Comparison of ENCODE assay signal across 9 cellular contexts in the genomic region with DNA sequence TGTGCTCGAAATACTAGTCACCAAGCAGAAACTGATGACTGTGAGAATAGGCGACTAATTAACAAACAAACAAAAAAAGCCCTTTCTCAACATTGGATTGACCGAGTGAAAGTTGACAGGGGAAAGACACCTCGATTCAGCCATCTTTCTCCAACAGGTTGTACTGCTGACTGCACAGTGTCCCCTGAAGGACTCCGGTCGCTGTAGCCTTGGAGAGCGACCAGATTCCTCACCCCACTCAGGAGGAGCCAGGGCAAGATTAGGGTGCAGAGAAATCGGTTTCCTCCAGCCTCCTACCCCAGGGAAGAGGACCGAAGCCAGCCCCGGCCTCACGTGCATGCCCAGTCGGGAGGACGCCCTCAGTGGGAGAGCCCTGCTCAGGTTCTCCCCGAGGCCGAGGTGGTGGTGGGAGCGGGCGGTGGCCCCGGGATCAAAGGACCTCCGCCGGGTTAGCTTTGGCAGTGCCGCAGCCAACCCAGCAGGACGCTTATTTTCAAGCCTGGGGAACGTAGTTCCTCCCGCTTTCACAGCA.
A peak's percentile ranks its signal among the peaks of the same experiment; 100 is the strongest.
DNase-seq lines count a peak whose midpoint lies in the region; ATAC-seq, FAIRE-seq and TF ChIP-seq lines count a peak whose summit lies in the region.
"Had no signal": no experiment of that assay in that cellular context is flagged by ENCODE, and none has a peak within 500 bp of the region (broad histone marks: within the 10 kb centered on the region; RNA-seq: fewer than 3 reads in every experiment).

No MANE protein-coding gene starts in this region.

- H3K4me1 ChIP-seq in neuron (ENCODE audit: insufficient read depth, low read length): peaks cover 14% of the 10 kb centered on the region

- no peaks in the 10 kb centered on the region for H3K36me3 ChIP-seq in neuron (ENCODE audit: insufficient read depth, low read length)

- H3K4me3 ChIP-seq in foreskin fibroblast (ENCODE audit: low read depth in 1 of 2, low read length in 2 of 2): peak overlapping the region; percentile 74 to 78
- peak overlapping the region; percentile 70 for H3K4me3 ChIP-seq in neuron (ENCODE audit: low read length)

- TF ChIP-seq CTCF in foreskin fibroblast (IDR thresholded peaks at IDR 0.05; ENCODE audit: low read depth, low read length): no peak

- no peaks in the 10 kb centered on the region for H3K9me3 ChIP-seq in neuron (ENCODE audit: low read length)

- ATAC-seq in activated CD4-positive, CD25-positive, alpha-beta regulatory T cell treated with anti-CD3 and anti-CD28 coated beads, Interleukin-2, amount 50 U/mL, for 24 hours: no peak
- ATAC-seq in HG02759 (IDR thresholded peaks at IDR 0.05; ENCODE audit: unreplicated experiment): peak; percentile 12

- peak overlapping the region; percentile 54 for H2AFZ ChIP-seq in neuron (ENCODE audit: low read depth, low read length)

- FAIRE-seq in urothelium cell line (lab: Jason Lieb, UNC): no peak
- FAIRE-seq: G401.6 had no signal

- DNase-seq in activated CD4-positive, CD25-positive, alpha-beta regulatory T cell treated with anti-CD3 and anti-CD28 coated beads, Interleukin-2, amount 50 U/mL, for 16 hours (ENCODE audit: low read depth, low spot score): peak; percentile 3
- DNase-seq in NCI-H1092 (lab: John Stamatoyannopoulos, UW): peak; percentile 39
- DNase-seq in activated T-helper 1 cell treated with Interleukin-2 at 50 U/mL for 16 hours (ENCODE audit: low read depth): peak; percentile 5
- peak in 1 of 2 donors; percentile 55 for DNase-seq in foreskin fibroblast
- DNase-seq in urothelium cell line (ENCODE audit: low spot score): peak; percentile 54

- H3K27me3 ChIP-seq in neuron (ENCODE audit: insufficient read depth, low read length): no peaks in the 10 kb centered on the region
